In the genomic region with DNA sequence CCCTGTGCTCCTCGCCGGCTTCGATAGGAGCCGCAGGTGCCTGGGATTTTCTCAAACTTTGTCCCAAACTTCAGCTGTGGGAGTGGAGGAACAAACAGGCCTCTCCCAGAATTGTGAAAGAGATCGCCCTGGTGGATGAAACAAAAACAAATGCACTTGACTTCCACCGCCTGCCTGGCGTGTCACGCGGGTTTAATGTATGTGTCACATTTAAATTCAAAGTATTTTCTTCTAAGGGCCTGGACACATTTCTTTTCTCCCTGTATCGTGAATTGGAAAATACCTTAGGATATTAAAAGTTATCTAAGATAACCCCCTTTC, we compare ENCODE assay signal across 8 cellular contexts. TPM values are rescaled to one million over a fixed set of nuclear protein-coding genes. Genes with fewer than 3 reads are reported as not detected.
A peak's percentile ranks its signal among the peaks of the same experiment; 100 is the strongest.
DNase-seq lines count a peak whose midpoint lies in the region; ATAC-seq and TF ChIP-seq lines count a peak whose summit lies in the region.

No MANE protein-coding gene starts in this region.

- peak; percentile 82 for DNase-seq in COLO829 (ENCODE audit: low spot score)
- no peak for DNase-seq in RWPE2 (ENCODE audit: low spot score)
- peak; percentile 65 to 66 for DNase-seq in lung microvascular endothelial cell (ENCODE audit: low read depth in 2 of 2)
- DNase-seq in thyroid gland, result no peak
- DNase-seq in stimulated activated naive CD4-positive, alpha-beta T cell treated with Interleukin-2 at 50 U/mL for 16 hours (lab: John Stamatoyannopoulos, UW), result no peak

- H3K36me3 ChIP-seq in RWPE2 (ENCODE audit: low read depth), result no peaks in the 10 kb centered on the region; the same call in 1 of the 2 replicates
- no peaks in the 10 kb centered on the region for H3K36me3 ChIP-seq in thyroid gland

- H3K4me1 ChIP-seq in RWPE2 (ENCODE audit: insufficient read depth, poor library complexity, severe bottlenecking) (peaks cover 32% of the 10 kb centered on the region), thyroid gland (peaks cover 22 to 45% of the 10 kb centered on the region in 2 donors)

- 3% methylated on average over 10 of the region's 10 CpGs for WGBS in thyroid gland, 2 donors

- intact Hi-C loops in thyroid gland (cut with DNase I), result no loop called here

- H3K27me3 ChIP-seq in RWPE2 (ENCODE audit: insufficient read depth, poor library complexity, severe bottlenecking) (no peaks in the 10 kb centered on the region), thyroid gland (no peaks in the 10 kb centered on the region)

- TF ChIP-seq CTCF in RWPE2 (IDR thresholded peaks at IDR 0.05; ENCODE audit: poor library complexity, severe bottlenecking), result no peak
- TF ChIP-seq CTCF in thyroid gland (IDR thresholded peaks at IDR 0.05), result peak in 4 of 6 experiments; percentile 13 to 34 (median 24)

- H3K9me3 ChIP-seq in RWPE2 (ENCODE audit: severe bottlenecking) (no peaks in the 10 kb centered on the region), thyroid gland (no peaks in the 10 kb centered on the region)

- H3K27ac ChIP-seq in RWPE2 (ENCODE audit: poor library complexity, severe bottlenecking) (peak overlapping the region; percentile 89), cingulate gyrus (ENCODE audit: low read depth, low read length) (peak overlapping the region; percentile 92), thyroid gland (peak overlapping the region; percentile 97 to 99 (median 98))

- ATAC-seq in GM19328 (IDR thresholded peaks at IDR 0.05; ENCODE audit: unreplicated experiment), result peak; percentile 11
- ATAC-seq in HG03280 (IDR thresholded peaks at IDR 0.05; ENCODE audit: unreplicated experiment), result peak; percentile 13
- ATAC-seq in RWPE2 (ENCODE audit: low read depth), result peak; percentile 14; the same call in 1 of the 3 replicates

- TF ChIP-seq POLR2A in thyroid gland (IDR thresholded peaks at IDR 0.05), result no peak

- H3K4me3 ChIP-seq in RWPE2 (ENCODE audit: severe bottlenecking) (peak overlapping the region; percentile 64), thyroid gland (replicated peaks in 1 of 3) (peak overlapping the region; percentile 43 to 96 (median 54))

RNA-seq across cellular contexts. Expression of a gene that starts 0.7 kb away (rescaled TPM):
- total RNA-seq in lung microvascular endothelial cell (8.5 and 10.1 TPM in 2 replicates), thyroid gland (10 to 100 TPM; 48.1 to 61.6 (median 55.4) TPM)

Comparison
In these comparisons a context has a peak if more than half of its experiments do, and no peak if none do; other contexts are left out.
1. DNase-seq: peak in COLO829 (single experiment) and lung microvascular endothelial cell (2 of 2); none in RWPE2 (single experiment), thyroid gland (0 of 2) and stimulated activated naive CD4-positive, alpha-beta T cell treated with Interleukin-2 at 50 U/mL for 16 hours (single experiment).
2. Peak in every context shown above with its lines, with median percentiles within 50 percentile points of each other: ATAC-seq and H3K27ac ChIP-seq.